ENCODE assay signal across 9 cellular contexts in genomic region chr6:35718911-35719381, GRCh38. TPM values are rescaled to one million over a fixed set of nuclear protein-coding genes. Genes with fewer than 3 reads are reported as not detected.
DNase-seq lines count a peak whose midpoint lies in the region; ATAC-seq, FAIRE-seq and TF ChIP-seq lines count a peak whose summit lies in the region.
"Had no signal": no experiment of that assay in that cellular context is flagged by ENCODE, and none has a peak within 500 bp of the region (broad histone marks: within the 10 kb centered on the region; RNA-seq: fewer than 3 reads in every experiment).

No MANE protein-coding gene starts in this region.

- H3K9me3 ChIP-seq in Peyer's patch (no peaks in the 10 kb centered on the region), endothelial cell of umbilical vein (replicated peaks; ENCODE audit: control insufficient read depth, insufficient read depth, low read length) (no peaks in the 10 kb centered on the region), sigmoid colon (no peaks in the 10 kb centered on the region), body of pancreas (no peaks in the 10 kb centered on the region)

- H4K20me1 ChIP-seq in endothelial cell of umbilical vein (replicated peaks; ENCODE audit: control insufficient read depth, extremely low read depth, insufficient read depth, low read length), result no peaks in the 10 kb centered on the region

- H3K27ac ChIP-seq in Peyer's patch (peak overlapping the region; percentile 68 to 86 (median 76)), endothelial cell of umbilical vein (ENCODE audit: insufficient read depth, low read depth, low read length) (peak overlapping the region; percentile 57), sigmoid colon (peak overlapping the region; percentile 84 to 100 (median 98)), body of pancreas (peak overlapping the region in 2 of 4 donors; percentile 56 to 79)

- intact Hi-C loops in endothelial cell of umbilical vein (cut with micrococcal nuclease) (loop anchor here (1.0 kb wide), 1 partner anchor 31 kb away; the partner anchor contains the start of gene FKBP5), sigmoid colon (cut with DNase I) (loop anchor here (2.0 kb wide), 1 partner anchor 28 kb away; no protein-coding TSS in a partner anchor), body of pancreas (cut with DNase I) (no loop called here)

- BruUV-seq in endothelial cell of umbilical vein (replicated peaks; lab: Mats Ljungman, UMichigan), result no TSS peak

- H3K79me2 ChIP-seq in endothelial cell of umbilical vein (ENCODE audit: control insufficient read depth, insufficient read depth, low read length), result no peaks in the 10 kb centered on the region

- peak overlapping the region; percentile 76 for H2AFZ ChIP-seq in endothelial cell of umbilical vein (ENCODE audit: low read depth, low read length)

- peak overlapping the region; percentile 56 for H3K4me2 ChIP-seq in endothelial cell of umbilical vein (ENCODE audit: insufficient read depth, low read length)

- CTCF ChIA-PET in endothelial cell of umbilical vein (lab: Charles Lee), result interaction anchor here (1.3 to 2.4 kb wide), 3 partner anchors 18 to 135 kb away, joined by 4 to 12 read pairs (median 5); partner anchors contain the start of gene ARMC12

- TF ChIP-seq POLR2A in Peyer's patch (IDR thresholded peaks at IDR 0.05) (no peak), endothelial cell of umbilical vein (IDR thresholded peaks at IDR 0.05; ENCODE audit: low read depth, low read length) (no peak), sigmoid colon (IDR thresholded peaks at IDR 0.05) (no peak), body of pancreas (IDR thresholded peaks at IDR 0.05) (no peak)

- H3K4me3 ChIP-seq in Peyer's patch (no peak overlapping the region), endothelial cell of umbilical vein (replicated peaks in 1 of 3; ENCODE audit: insufficient read depth in 1 of 3, low read depth in 1 of 3, low read length in 3 of 3) (no peak overlapping the region), sigmoid colon (no peak overlapping the region), body of pancreas (no peak overlapping the region)

- dilution Hi-C loops in endothelial cell of umbilical vein (cut with MboI; ENCODE audit: extremely low pct_ligation_motif_present, low sequenced_read_pairs), result no loop called here

- H3K36me3 ChIP-seq in Peyer's patch, result no peaks in the 10 kb centered on the region
- no peaks in the 10 kb centered on the region for H3K36me3 ChIP-seq in endothelial cell of umbilical vein (ENCODE audit: control insufficient read depth in 2 of 2, extremely low read depth in 1 of 2, insufficient read depth in 2 of 2, low read length in 2 of 2)
- no peaks in the 10 kb centered on the region for H3K36me3 ChIP-seq in sigmoid colon
- no peaks in the 10 kb centered on the region for H3K36me3 ChIP-seq in body of pancreas (replicated peaks in 1 of 2; ENCODE audit: insufficient read depth in 1 of 2, low read depth in 2 of 2)

- H3K27me3 ChIP-seq in Peyer's patch, result no peaks in the 10 kb centered on the region
- H3K27me3 ChIP-seq in endothelial cell of umbilical vein (ENCODE audit: control insufficient read depth in 2 of 2, insufficient read depth in 2 of 2, low read length in 2 of 2), result no peaks in the 10 kb centered on the region
- H3K27me3 ChIP-seq in sigmoid colon, result no peaks in the 10 kb centered on the region
- H3K27me3 ChIP-seq in body of pancreas, result no peaks in the 10 kb centered on the region

- WGBS in sigmoid colon, 2 donors, result 32 to 37% methylated on average over 2 of the region's 2 CpGs
- 78 to 84% methylated on average over 2 of the region's 2 CpGs for WGBS in body of pancreas, 2 donors

- no peaks in the 10 kb centered on the region for H3K9me1 ChIP-seq in endothelial cell of umbilical vein (replicated peaks; ENCODE audit: control insufficient read depth, extremely low read depth, insufficient read depth, low read length)

- POLR2A ChIA-PET in endothelial cell of umbilical vein (lab: Charles Lee), result no interaction called here

- peak overlapping the region; percentile 42 for H3K9ac ChIP-seq in endothelial cell of umbilical vein (replicated peaks; ENCODE audit: extremely low read depth, insufficient read depth, low read length)

- TF ChIP-seq CTCF in GM10266 (IDR thresholded peaks at IDR 0.05; ENCODE audit: control insufficient read depth, insufficient read depth, low read depth, missing control alignments) (no peak), Peyer's patch (IDR thresholded peaks at IDR 0.05) (no peak), endothelial cell of umbilical vein (IDR thresholded peaks at IDR 0.05; ENCODE audit: extremely low read depth in 1 of 2, insufficient read depth in 1 of 2, low read depth in 1 of 2, low read length in 2 of 2) (no peak), sigmoid colon (IDR thresholded peaks at IDR 0.05) (no peak), body of pancreas (IDR thresholded peaks at IDR 0.05) (no peak)

- H3K4me1 ChIP-seq in Peyer's patch, result peaks cover 11 to 67% (median 38%) of the 10 kb centered on the region in 4 donors
- peaks cover 31% of the 10 kb centered on the region for H3K4me1 ChIP-seq in endothelial cell of umbilical vein (ENCODE audit: control insufficient read depth, extremely low read depth, insufficient read depth, low read length)
- H3K4me1 ChIP-seq in sigmoid colon, result peaks cover 0 to 68% (median 62%) of the 10 kb centered on the region in 4 donors
- H3K4me1 ChIP-seq in body of pancreas, result peaks cover 29% of the 10 kb centered on the region

- TF ChIP-seq EP300 in sigmoid colon (IDR thresholded peaks at IDR 0.05), result no peak

- DNase-seq in GM10266 (ENCODE audit: extremely low spot score) (peak; percentile 44), Peyer's patch (peak in 1 of 3 donors; percentile 52), endothelial cell of umbilical vein (ENCODE audit: low read depth, low spot score) (peak; percentile 49), sigmoid colon (peak; percentile 77), NCI-H345 (lab: John Stamatoyannopoulos, UW) (no peak), body of pancreas (no peak), left lobe of liver (ENCODE audit: low spot score) (no peak), AG20443 (ENCODE audit: low spot score) (no peak)

- no peak for FAIRE-seq in endothelial cell of umbilical vein (lab: Jason Lieb, UNC)
- FAIRE-seq: islet of Langerhans had no signal

- no peak for ATAC-seq in body of pancreas
- no peak for ATAC-seq in left lobe of liver

TF ChIP-seq in endothelial cell of umbilical vein, 7 proteins besides CTCF, POLR2A, EP300 and RAD21:
- TF ChIP-seq GATA2 (IDR thresholded peaks at IDR 0.05; ENCODE audit: insufficient read depth, insufficient read length, low read depth, low read length) (no peak), MAX (IDR thresholded peaks at IDR 0.05; ENCODE audit: insufficient read depth, insufficient read length) (no peak), MYC (IDR thresholded peaks at IDR 0.05; ENCODE audit: low read depth, low read length) (no peak), FOS (IDR thresholded peaks at IDR 0.05; ENCODE audit: borderline replicate concordance, insufficient read depth, low read length) (no peak)

RNA-seq across cellular contexts. Expression of gene ARMC12, which starts 17.9 kb away (rescaled TPM):
- 1 to 10 TPM in 2 of 4 donors, not detected in 2; 1.3 to 2.7 TPM for total RNA-seq in Peyer's patch
- total RNA-seq in endothelial cell of umbilical vein, result 0.90 and 0.91 TPM in 2 replicates
- polyA plus RNA-seq in endothelial cell of umbilical vein, result 1.9 and 2.1 TPM in 2 replicates
- polyA plus RNA-seq in endothelial cell of umbilical vein (2011; cell fraction: cytosol; rRNA removed), result 0.59 and 0.68 TPM in 2 replicates
- 6.1 and 8.3 TPM in 2 replicates for polyA plus RNA-seq in endothelial cell of umbilical vein (2011; cell fraction: nucleus; rRNA removed)
- 0.72 and 0.91 TPM in 2 replicates for polyA plus RNA-seq in endothelial cell of umbilical vein (2012)
- polyA minus RNA-seq in endothelial cell of umbilical vein, result 0.36 and 1.00 TPM in 2 replicates
- not detected for polyA minus RNA-seq in endothelial cell of umbilical vein (2011; cell fraction: cytosol; rRNA and poly(A)+ RNA removed)
- 1.1 TPM in 1 of 2 replicates, not detected in the other for polyA minus RNA-seq in endothelial cell of umbilical vein (2011; cell fraction: nucleus; rRNA and poly(A)+ RNA removed)
- total RNA-seq in sigmoid colon, result 1 to 10 TPM in 2 of 4 donors, under 1 TPM in 1, not detected in 1; 0.49 to 5.0 (median 1.1) TPM
- polyA plus RNA-seq in sigmoid colon, result under 1 TPM in 1 of 3 donors, not detected in 2; 0.66 TPM
- total RNA-seq in body of pancreas, result under 1 TPM in 1 of 2 donors, not detected in 1; 0.26 TPM
- total RNA-seq in left lobe of liver, result 4.6 TPM

RNA-seq across cellular contexts. Expression of gene FKBP5, which starts 30.2 kb away (rescaled TPM):
- 100 to 1,000 TPM; 247 to 296 (median 275) TPM for total RNA-seq in Peyer's patch
- 56.8 and 70.6 TPM in 2 replicates for total RNA-seq in endothelial cell of umbilical vein
- 11.4 and 16.7 TPM in 2 replicates for polyA plus RNA-seq in endothelial cell of umbilical vein
- 25.2 and 28.8 TPM in 2 replicates for polyA plus RNA-seq in endothelial cell of umbilical vein (2011; cell fraction: cytosol; rRNA removed)
- 21.3 and 25.5 TPM in 2 replicates for polyA plus RNA-seq in endothelial cell of umbilical vein (2011; cell fraction: nucleus; rRNA removed)
- polyA plus RNA-seq in endothelial cell of umbilical vein (2012), result 45.7 and 53.5 TPM in 2 replicates
- 16.7 and 19.6 TPM in 2 replicates for polyA minus RNA-seq in endothelial cell of umbilical vein
- 6.9 TPM for polyA minus RNA-seq in endothelial cell of umbilical vein (2011; cell fraction: cytosol; rRNA and poly(A)+ RNA removed)
- polyA minus RNA-seq in endothelial cell of umbilical vein (2011; cell fraction: nucleus; rRNA and poly(A)+ RNA removed), result 14.3 and 19.4 TPM in 2 replicates
- total RNA-seq in sigmoid colon, result 100 to 1,000 TPM; 200 to 326 (median 258) TPM
- 100 to 1,000 TPM in 1 of 3 donors, 10 to 100 TPM in 2; 52.9 to 165 (median 93.9) TPM for polyA plus RNA-seq in sigmoid colon
- total RNA-seq in body of pancreas, result 100 to 1,000 TPM; 133 to 138 TPM
- 156 TPM for total RNA-seq in left lobe of liver

RNA-seq across cellular contexts. Expression of gene CLPSL2, which starts 57.5 kb away (rescaled TPM):
- total RNA-seq in Peyer's patch (not detected), endothelial cell of umbilical vein (not detected in 2 replicates), sigmoid colon (not detected), body of pancreas (not detected), left lobe of liver (not detected)
- polyA plus RNA-seq in endothelial cell of umbilical vein (not detected in 2 replicates), sigmoid colon (not detected)
- not detected in 2 replicates for polyA plus RNA-seq in endothelial cell of umbilical vein (2011; cell fraction: cytosol; rRNA removed)
- not detected in 2 replicates for polyA plus RNA-seq in endothelial cell of umbilical vein (2011; cell fraction: nucleus; rRNA removed)
- polyA plus RNA-seq in endothelial cell of umbilical vein (2012), result not detected in 2 replicates
- polyA minus RNA-seq in endothelial cell of umbilical vein, result not detected in 2 replicates
- polyA minus RNA-seq in endothelial cell of umbilical vein (2011; cell fraction: cytosol; rRNA and poly(A)+ RNA removed), result not detected
- polyA minus RNA-seq in endothelial cell of umbilical vein (2011; cell fraction: nucleus; rRNA and poly(A)+ RNA removed), result not detected in 2 replicates

Comparison
In these comparisons a context has a peak if more than half of its experiments do, and no peak if none do; other contexts are left out.
1. DNase-seq: peak in GM10266 (single experiment), endothelial cell of umbilical vein (single experiment) and sigmoid colon (single experiment); none in NCI-H345 (single experiment), body of pancreas (0 of 4), left lobe of liver (single experiment) and AG20443 (single experiment).